ENCODE assay signal across 9 cellular contexts in genomic region chr2:132416996-132417395, GRCh38. TPM values are rescaled to one million over a fixed set of nuclear protein-coding genes. Genes with fewer than 3 reads are reported as not detected.
DNase-seq lines count a peak whose midpoint lies in the region; ATAC-seq and TF ChIP-seq lines count a peak whose summit lies in the region.
"Had no signal": no experiment of that assay in that cellular context is flagged by ENCODE, and none has a peak within 500 bp of the region (broad histone marks: within the 10 kb centered on the region; RNA-seq: fewer than 3 reads in every experiment).

No MANE protein-coding gene starts in this region.

- no peaks in the 10 kb centered on the region for H3K9me2 ChIP-seq in DOHH2 (replicated peaks; ENCODE audit: control insufficient read depth, low read length)

- no peaks in the 10 kb centered on the region for H3K9me3 Mint-ChIP-seq in progenitor cell of endocrine pancreas (ENCODE audit: low read depth)

- H3K4me2 ChIP-seq in DOHH2 (ENCODE audit: low read length) (0 out of 2 replicates have a peak overlapping the region, but pooled peaks have one; percentile 21), fibroblast of lung (ENCODE audit: extremely low read depth, insufficient read depth, low read length) (no peak overlapping the region)

- peaks cover 12% of the 10 kb centered on the region for H3K27me3 Mint-ChIP-seq in progenitor cell of endocrine pancreas

- no peak for DNase-seq in SJSA1 (ENCODE audit: low read depth in 1 of 2, low spot score in 2 of 2)
- DNase-seq in fibroblast of lung (ENCODE audit: low read depth in 2 of 2), result no peak
- DNase-seq in progenitor cell of endocrine pancreas (ENCODE audit: low spot score, unreplicated experiment), result no peak
- no peak for DNase-seq in cerebellar nuclear complex (lab: John Stamatoyannopoulos, UW)
- DNase-seq in GM19240 (ENCODE audit: insufficient read length, low spot score), result no peak

- peaks cover 31% of the 10 kb centered on the region for H3K4me1 Mint-ChIP-seq in progenitor cell of endocrine pancreas (ENCODE audit: low read depth)

- peak overlapping the region; percentile 17 for H3K4me3 ChIP-seq in DOHH2 (ENCODE audit: low read length)
- peak overlapping the region; percentile 50 for H3K4me3 ChIP-seq in SJSA1
- peak overlapping the region in 1 of 4 experiments; percentile 59 for H3K4me3 ChIP-seq in fibroblast of lung (replicated peaks in 1 of 4; ENCODE audit: control extremely low read depth in 1 of 4, insufficient read depth in 1 of 4, low read depth in 3 of 4, low read length in 4 of 4)

- H3K4me1 ChIP-seq in DOHH2 (ENCODE audit: control insufficient read depth, low read length) (no peaks in the 10 kb centered on the region), SJSA1 (replicated peaks) (peaks cover 33% of the 10 kb centered on the region), fibroblast of lung (ENCODE audit: control insufficient read depth, extremely low read depth, insufficient read depth, low read length) (peaks cover 5% of the 10 kb centered on the region)

- peak; percentile 32 for TF ChIP-seq CTCF in DOHH2 (IDR thresholded peaks at IDR 0.05; ENCODE audit: low read depth, low read length, poor library complexity, severe bottlenecking)
- TF ChIP-seq CTCF in fibroblast of lung (conservative IDR thresholded peaks at IDR 0.05 in 1 of 2, IDR thresholded peaks at IDR 0.05 in 1 of 2; ENCODE audit: low read depth in 1 of 2, low read length in 2 of 2), result no peak
- TF ChIP-seq CTCF in progenitor cell of endocrine pancreas (IDR thresholded peaks at IDR 0.05; ENCODE audit: unreplicated experiment), result no peak

- TF ChIP-seq POLR2A in GM18505 (IDR thresholded peaks at IDR 0.05; ENCODE audit: borderline replicate concordance, extremely low read depth, insufficient read depth, insufficient read length), result no peak

- no peak overlapping the region for H3K9ac ChIP-seq in fibroblast of lung (ENCODE audit: insufficient read depth, low read length)

- H3K36me3 ChIP-seq in DOHH2 (ENCODE audit: control insufficient read depth, low read length) (no peaks in the 10 kb centered on the region), SJSA1 (no peaks in the 10 kb centered on the region), fibroblast of lung (ENCODE audit: control insufficient read depth, insufficient read depth, low read length) (no peaks in the 10 kb centered on the region)

- H3K27ac Mint-ChIP-seq in progenitor cell of endocrine pancreas, result peak overlapping the region; percentile 96

- H3K79me2 ChIP-seq in DOHH2 (ENCODE audit: control insufficient read depth, low read length), result no peaks in the 10 kb centered on the region
- no peaks in the 10 kb centered on the region for H3K79me2 ChIP-seq in fibroblast of lung (ENCODE audit: control insufficient read depth, insufficient read depth, low read length)

- H3K27me3 ChIP-seq in DOHH2 (ENCODE audit: control insufficient read depth, low read length) (peaks cover 4% of the 10 kb centered on the region; the same call in 1 of the 2 replicates), SJSA1 (replicated peaks) (no peaks in the 10 kb centered on the region), fibroblast of lung (ENCODE audit: control insufficient read depth, insufficient read depth, low read length) (no peaks in the 10 kb centered on the region)

- ATAC-seq in GM19455 (IDR thresholded peaks at IDR 0.05; ENCODE audit: unreplicated experiment) (no peak), GM18505 (IDR thresholded peaks at IDR 0.05; ENCODE audit: unreplicated experiment) (no peak)

- H3F3A ChIP-seq in DOHH2 (ENCODE audit: control insufficient read depth, insufficient read depth), result no peaks in the 10 kb centered on the region

- H3K36me3 Mint-ChIP-seq in progenitor cell of endocrine pancreas (ENCODE audit: insufficient read depth), result no peaks in the 10 kb centered on the region

- no peak overlapping the region for H2AFZ ChIP-seq in fibroblast of lung (ENCODE audit: low read length)

- H4K20me1 ChIP-seq in DOHH2 (ENCODE audit: control insufficient read depth, insufficient read depth, low read depth, low read length) (no peaks in the 10 kb centered on the region), fibroblast of lung (ENCODE audit: control insufficient read depth, extremely low read depth, insufficient read depth, low read length) (no peaks in the 10 kb centered on the region)

- H3K9me3 ChIP-seq in DOHH2 (ENCODE audit: control insufficient read depth, insufficient read depth, low read length) (no peaks in the 10 kb centered on the region), SJSA1 (replicated peaks) (no peaks in the 10 kb centered on the region), fibroblast of lung (ENCODE audit: control insufficient read depth, insufficient read depth, low read depth, low read length) (no peaks in the 10 kb centered on the region)

- H3K4me3 Mint-ChIP-seq in progenitor cell of endocrine pancreas (ENCODE audit: low read depth), result peak overlapping the region; percentile 76

- H3K27ac ChIP-seq in DOHH2 (ENCODE audit: low read depth, low read length), result no peak overlapping the region
- peak overlapping the region; percentile 58 for H3K27ac ChIP-seq in SJSA1
- H3K27ac ChIP-seq in fibroblast of lung (ENCODE audit: insufficient read depth, low read length), result peak overlapping the region; percentile 76
- H3K27ac ChIP-seq: HL-60 had no signal

RNA-seq across cellular contexts. Expression of gene GPR39, which starts 0.4 kb away (rescaled TPM):
- 2.1 and 2.6 TPM in 2 replicates for total RNA-seq in SJSA1 (2014; rRNA removed; shearing (Covaris generic))
- total RNA-seq in fibroblast of lung (0.26 and 1.3 TPM in 2 replicates), progenitor cell of endocrine pancreas (4.0 and 4.6 TPM in 2 replicates)
- 1.00 and 2.3 TPM in 2 replicates for polyA plus RNA-seq in fibroblast of lung
- 0.82 and 1.8 TPM in 2 replicates for polyA plus RNA-seq in fibroblast of lung (2012)
- polyA minus RNA-seq in fibroblast of lung (ENCODE audit: low replicate concordance), result 1.5 and 7.5 TPM in 2 replicates
